In the genomic region with DNA sequence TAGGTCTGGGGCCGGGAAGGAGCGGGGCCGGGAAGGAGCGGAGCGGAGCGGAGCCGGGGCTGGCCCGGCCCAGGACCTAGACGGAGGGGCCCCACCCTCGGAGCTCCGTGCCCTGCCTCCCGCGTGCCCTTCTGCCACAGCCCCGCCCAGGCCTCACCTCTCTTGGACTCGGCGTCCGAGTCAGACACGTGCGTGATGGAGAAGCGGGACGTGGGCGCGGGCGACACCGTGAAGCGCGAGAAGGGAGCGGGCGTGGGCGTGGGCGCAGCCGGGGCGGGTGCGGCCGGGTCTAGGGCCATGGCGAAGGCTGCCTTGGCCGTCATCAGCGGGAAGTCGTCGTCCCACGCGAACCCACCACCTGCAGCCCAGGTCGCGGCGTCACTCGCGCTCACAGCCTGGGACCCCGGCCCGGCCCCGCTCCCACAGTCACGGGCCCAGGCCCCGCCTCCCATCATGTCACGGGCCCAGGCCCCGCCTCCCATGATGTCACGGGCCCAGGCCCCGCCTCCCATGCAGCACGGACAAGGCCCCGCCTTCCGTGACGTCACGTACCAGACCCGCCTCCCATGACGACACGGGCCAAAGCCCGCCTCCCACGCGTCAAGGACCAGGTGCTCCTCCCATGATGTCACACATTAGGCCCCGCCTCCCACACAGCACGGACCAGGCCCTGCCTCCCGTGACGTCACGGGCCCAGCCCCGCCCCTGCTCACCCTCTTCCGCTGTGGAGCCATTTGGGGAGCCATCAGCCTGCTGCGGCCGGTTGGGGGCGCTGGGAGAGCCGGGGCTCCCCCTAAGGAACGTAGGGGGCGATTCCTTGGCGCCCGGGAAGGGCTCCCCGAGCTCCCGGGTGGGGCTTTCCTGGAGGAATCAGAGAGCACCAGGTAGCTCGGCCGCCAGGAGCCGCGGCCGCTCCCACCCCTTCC, we compare ENCODE assay signal across 8 cellular contexts. TPM values are rescaled to one million over a fixed set of nuclear protein-coding genes. Genes with fewer than 3 reads are reported as not detected.
DNase-seq lines count a peak whose midpoint lies in the region; ATAC-seq and TF ChIP-seq lines count a peak whose summit lies in the region.

No MANE protein-coding gene starts in this region.

- H3K4me1 Mint-ChIP-seq in mesothelial cell of epicardium = peaks cover 8% of the 10 kb centered on the region

- peak overlapping the region; percentile 57 for H3K4me3 Mint-ChIP-seq in mesothelial cell of epicardium

- H3K36me3 Mint-ChIP-seq in mesothelial cell of epicardium = no peaks in the 10 kb centered on the region

- H3K9me3 Mint-ChIP-seq in mesothelial cell of epicardium = no peaks in the 10 kb centered on the region

- no peak for TF ChIP-seq CTCF in mesothelial cell of epicardium (IDR thresholded peaks at IDR 0.05; ENCODE audit: unreplicated experiment)

- ATAC-seq in HG03108 (IDR thresholded peaks at IDR 0.05; ENCODE audit: unreplicated experiment) = no peak

- DNase-seq in AG08395 (ENCODE audit: low spot score) = peak; percentile 97
- DNase-seq in HCEC 1CT = peak; percentile 88
- DNase-seq in NCI-H82 treated with DMSO at 0.1 percent for 48 hours (lab: John Stamatoyannopoulos, UW; ENCODE audit: unreplicated experiment) = peak; percentile 55
- peak; percentile 83 for DNase-seq in activated T-cell treated with anti-CD3 and anti-CD28 coated beads for 4 hours
- peak; percentile 85 for DNase-seq in epithelial cell of prostate (ENCODE audit: low read depth, low spot score)
- peak; percentile 90 to 96 for DNase-seq in mesothelial cell of epicardium (ENCODE audit: low spot score in 2 of 2, unreplicated experiment in 2 of 2)
- peak; percentile 78 to 82 for DNase-seq in stimulated activated CD8-positive, alpha-beta memory T cell treated with anti-CD3 and anti-CD28 coated beads, Interleukin-2, amount 100 ng/mL, for 48 hours (ENCODE audit: low read depth in 2 of 2)

- peak overlapping the region; percentile 12 for H3K27ac ChIP-seq in epithelial cell of prostate

- peak overlapping the region; percentile 54 for H3K27ac Mint-ChIP-seq in mesothelial cell of epicardium

- H3K27me3 Mint-ChIP-seq in mesothelial cell of epicardium (ENCODE audit: low read depth) = no peaks in the 10 kb centered on the region

RNA-seq across cellular contexts. Expression of a gene that starts 45.8 kb away (rescaled TPM):
- 0.22 to 0.62 TPM (median 0.47 TPM) in 3 replicates for total RNA-seq in mesothelial cell of epicardium

RNA-seq across cellular contexts. Expression of a gene that starts 46.5 kb away (rescaled TPM):
- 14.8 to 17.3 TPM (median 15.2 TPM) in 3 replicates for total RNA-seq in mesothelial cell of epicardium
